In genomic region chr15:33963831-33964664, GRCh38 we compare ENCODE assay signal across 7 cellular contexts. TPM values are rescaled to one million over a fixed set of nuclear protein-coding genes. Genes with fewer than 3 reads are reported as not detected.
DNase-seq lines count a peak whose midpoint lies in the region; ATAC-seq and TF ChIP-seq lines count a peak whose summit lies in the region.

No MANE protein-coding gene starts in this region.

- no peak overlapping the region for H2AFZ ChIP-seq in Karpas-422 (ENCODE audit: low read length)

- H3K4me1 ChIP-seq in Karpas-422 (ENCODE audit: low read length): no peaks in the 10 kb centered on the region

- no peak overlapping the region for H3K27ac ChIP-seq in Karpas-422 (ENCODE audit: low read length)

- no peaks in the 10 kb centered on the region for H3K9me3 ChIP-seq in Karpas-422 (ENCODE audit: low read length)

- H3K9ac ChIP-seq in Karpas-422 (ENCODE audit: low read length): no peak overlapping the region

- ATAC-seq in HG02852 (IDR thresholded peaks at IDR 0.05; ENCODE audit: unreplicated experiment): no peak
- no peak for ATAC-seq in GM18511 (IDR thresholded peaks at IDR 0.05; ENCODE audit: unreplicated experiment)

- H3K79me2 ChIP-seq in Karpas-422 (ENCODE audit: low read length): no peaks in the 10 kb centered on the region

- H3K36me3 ChIP-seq in Karpas-422 (ENCODE audit: insufficient read depth, low read length): no peaks in the 10 kb centered on the region

- no peaks in the 10 kb centered on the region for H3K9me2 ChIP-seq in Karpas-422 (replicated peaks; ENCODE audit: insufficient read depth, low read length)

- no peaks in the 10 kb centered on the region for H3K27me3 ChIP-seq in Karpas-422 (ENCODE audit: low read length)

- H3K4me3 ChIP-seq in GM12865 (ENCODE audit: low read depth, low read length) (no peak overlapping the region), Karpas-422 (ENCODE audit: low read length) (no peak overlapping the region), WI38 (ENCODE audit: low read depth, low read length) (no peak overlapping the region)

- DNase-seq in GM12865 (ENCODE audit: low read depth) (peak; percentile 56), Karpas-422 (peak; percentile 73), kidney glomerular epithelial cell (lab: John Stamatoyannopoulos, UW) (peak; percentile 34), amygdala (lab: John Stamatoyannopoulos, UW) (no peak)

- H4K20me1 ChIP-seq in Karpas-422 (ENCODE audit: insufficient read depth, low read depth, low read length): peaks cover 30% of the 10 kb centered on the region

- H3K4me2 ChIP-seq in Karpas-422 (ENCODE audit: low read depth, low read length, poor library complexity, severe bottlenecking): no peak overlapping the region

- TF ChIP-seq CTCF in GM12865 (IDR thresholded peaks at IDR 0.05; ENCODE audit: insufficient read depth, low read depth, low read length, missing control alignments) (peak; percentile 72), WI38 (IDR thresholded peaks at IDR 0.05; ENCODE audit: low read depth, low read length) (peak; percentile 53)

RNA-seq across cellular contexts. Expression of gene CHRM5, which starts 4.2 kb away (rescaled TPM):
- not detected in 2 replicates for total RNA-seq in Karpas-422 (2014; rRNA removed; shearing (Covaris generic); ENCODE audit: low replicate concordance)

Comparison
In these comparisons a context has a peak if more than half of its experiments do, and no peak if none do; other contexts are left out.
1. DNase-seq: peak in GM12865 (single experiment), Karpas-422 (single experiment) and kidney glomerular epithelial cell (single experiment); none in amygdala (0 of 56).